Comparison of ENCODE assay signal across 26 cellular contexts in the genomic region with DNA sequence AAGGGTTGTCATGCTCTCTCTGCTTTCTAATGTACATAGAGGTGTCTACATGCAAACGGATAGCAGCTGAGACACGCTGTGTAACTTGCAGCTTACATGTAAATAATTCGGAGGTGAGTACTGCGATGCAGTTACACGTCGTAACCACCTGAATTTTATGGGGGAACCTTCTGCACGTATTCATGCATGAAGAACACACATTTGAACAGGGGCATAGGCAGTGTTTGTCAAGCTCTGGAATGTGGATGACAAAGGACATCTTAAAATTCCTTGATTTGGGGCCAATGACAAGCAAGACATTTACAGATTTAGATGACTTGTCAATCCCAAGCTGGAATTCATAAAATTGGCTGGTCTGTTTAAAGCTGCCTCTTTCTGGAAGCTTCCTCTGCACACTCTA.
"Had no signal": no experiment of that assay in that cellular context is flagged by ENCODE, and none has a peak within 500 bp of the region (broad histone marks: within the 10 kb centered on the region; RNA-seq: fewer than 3 reads in every experiment).

No MANE protein-coding gene starts in this region.

- FAIRE-seq: colon, kidney, urothelium cell line had no signal

- DNase-seq: cerebellar nuclear complex; dorsolateral prefrontal cortex; effector CD4-positive, alpha-beta T cell; gastrocnemius medialis; kidney; left cardiac atrium; left lung; mesendoderm; midbrain; naive thymus-derived CD4-positive, alpha-beta T cell; nephron progenitor cell; occipital lobe; stimulated activated CD4-positive, alpha-beta T cell treated with anti-CD3 and anti-CD28 coated beads, Interleukin-12 subunit alpha, Interleukin-12 subunit beta, amount 100 ng/mL, for 4 hours; stimulated activated CD4-positive, alpha-beta T cell treated with anti-CD3 and anti-CD28 coated beads, Interleukin-1b, Interleukin-23, amount 100 ng/mL, for 48 hours; stimulated activated CD4-positive, alpha-beta T cell treated with anti-CD3 and anti-CD28 coated beads, Interleukin-4, amount 100 ng/mL, for 1 hour; stimulated activated CD8-positive, alpha-beta memory T cell treated with anti-CD3 and anti-CD28 coated beads, Interleukin-4, amount 100 ng/mL, for 48 hours; stimulated activated naive CD4-positive, alpha-beta T cell treated with Interleukin-2 at 50 U/mL for 16 hours; stomach; thyroid gland; upper lobe of left lung had no signal

- H3K27me3 ChIP-seq: dorsolateral prefrontal cortex, gastrocnemius medialis, left lung, right atrium auricular region, stomach, thyroid gland, upper lobe of left lung had no signal

- ATAC-seq: gastrocnemius medialis; left cardiac atrium; left lung; naive thymus-derived CD4-positive, alpha-beta T cell; sciatic nerve had no signal

- H3K79me2 ChIP-seq: parathyroid adenoma had no signal

- H3K4me2 ChIP-seq: smooth muscle cell had no signal

- H3K27ac ChIP-seq: dorsolateral prefrontal cortex, left lung, parathyroid adenoma, right atrium auricular region, stomach, thyroid gland, upper lobe of left lung had no signal

- H3K9ac ChIP-seq: parathyroid adenoma had no signal

- H3K9me3 ChIP-seq: gastrocnemius medialis, left lung, right atrium auricular region, stomach, thyroid gland, upper lobe of left lung had no signal

- H3K36me3 ChIP-seq: gastrocnemius medialis, left lung, right atrium auricular region, stomach, thyroid gland, upper lobe of left lung had no signal

- H3K4me3 ChIP-seq: dorsolateral prefrontal cortex, gastrocnemius medialis, left lung, right atrium auricular region, smooth muscle cell, stomach, thyroid gland, upper lobe of left lung had no signal

- H3K4me1 ChIP-seq: left lung, parathyroid adenoma, thyroid gland, upper lobe of left lung had no signal

- H2AFZ ChIP-seq: parathyroid adenoma had no signal
